Comparison of ENCODE assay signal across 8 cellular contexts in genomic region chr7:135662373-135663114, GRCh38. TPM values are rescaled to one million over a fixed set of nuclear protein-coding genes. Genes with fewer than 3 reads are reported as not detected.
A peak's percentile ranks its signal among the peaks of the same experiment; 100 is the strongest.
DNase-seq lines count a peak whose midpoint lies in the region; ATAC-seq and TF ChIP-seq lines count a peak whose summit lies in the region.

STMP1 (plus strand) TSS chr7:135662514.

- in situ Hi-C loops in GM13977 (cut with MboI; ENCODE audit: low pct_unique_long_range_greater_than_20kb, low sequenced_read_pairs, unreplicated experiment): no loop called here

- H3K4me3 ChIP-seq in adrenal gland (peak within 1 kb of the TSS; percentile 47 to 96 (median 72)), heart left ventricle (peak within 1 kb of the TSS; percentile 72 to 95 (median 86))

- no peaks in the 10 kb centered on the region for H3K27me3 ChIP-seq in adrenal gland
- H3K27me3 ChIP-seq in heart left ventricle: no peaks in the 10 kb centered on the region

- H3K36me3 ChIP-seq in adrenal gland (replicated peaks in 1 of 2) (no peaks in the 10 kb centered on the region), heart left ventricle (peaks cover 0 to 5% (median 0%) of the 10 kb centered on the region in 9 donors)

- 0 to 1% (median 0%) methylated on average over 24 to 60 of the region's 60 CpGs for WGBS in adrenal gland, 4 donors
- WGBS in heart left ventricle, 4 donors: 0 to 1% (median 1%) methylated on average over 31 to 60 of the region's 60 CpGs

- TF ChIP-seq CTCF in GM13977 (IDR thresholded peaks at IDR 0.05; ENCODE audit: extremely low read depth, insufficient read depth, missing control alignments) (peak; percentile 70), adrenal gland (IDR thresholded peaks at IDR 0.05) (peak in 4 of 6 experiments; percentile 66 to 94 (median 80)), heart left ventricle (IDR thresholded peaks at IDR 0.05) (peak in 8 of 12 donors; percentile 66 to 93 (median 83)), type B pancreatic cell (conservative IDR thresholded peaks at IDR 0.05) (peak; percentile 79)

- ATAC-seq in HG02852 (IDR thresholded peaks at IDR 0.05; ENCODE audit: unreplicated experiment) (peak; percentile 89), heart left ventricle (peak; percentile 97 to 99 (median 98))

- peaks cover 35% of the 10 kb centered on the region for H3K4me1 Mint-ChIP-seq in type B pancreatic cell (ENCODE audit: unreplicated experiment)

- H3K4me3 Mint-ChIP-seq in type B pancreatic cell: peak within 1 kb of the TSS; percentile 97

- TF ChIP-seq POLR2A in adrenal gland (IDR thresholded peaks at IDR 0.05): peak; percentile 87 to 94
- peak in 1 of 2 donors; percentile 94 for TF ChIP-seq POLR2A in heart left ventricle (IDR thresholded peaks at IDR 0.05)

- peaks cover 9 to 34% of the 10 kb centered on the region in 2 donors for H3K4me1 ChIP-seq in adrenal gland (replicated peaks in 1 of 2)
- H3K4me1 ChIP-seq in heart left ventricle: peaks cover 0 to 54% (median 21%) of the 10 kb centered on the region in 12 donors

- peak within 1 kb of the TSS; percentile 95 for H3K27ac Mint-ChIP-seq in type B pancreatic cell

- DNase-seq in GM13977 (ENCODE audit: low spot score): peak; percentile 95
- peak; percentile 49 for DNase-seq in NCI-H1436 treated with DMSO at 0.1 percent for 48 hours (lab: John Stamatoyannopoulos, UW)
- DNase-seq in T-helper 1 cell: peak; percentile 90 to 95 (median 95)
- DNase-seq in adrenal gland: peak; percentile 95 to 98 (median 98)
- DNase-seq in heart left ventricle: peak; percentile 97 to 99 (median 98)
- peak; percentile 91 to 99 (median 95) for DNase-seq in posterior cingulate gyrus
- DNase-seq in type B pancreatic cell (ENCODE audit: extremely low spot score, unreplicated experiment): peak; percentile 99

- no peaks in the 10 kb centered on the region for H3K27me3 Mint-ChIP-seq in type B pancreatic cell

- intact Hi-C loops in adrenal gland (cut with DNase I): no loop called here
- intact Hi-C loops in heart left ventricle (cut with DNase I): loop anchor here in 8 of 10 donors (1.0 to 10.0 kb wide), 8 partner anchors 132 to 350 kb away; partner anchors contain the start of gene MTPN (in 4 of the 8)
- intact Hi-C loops in posterior cingulate gyrus (cut with DNase I): loop anchor here (5.0 to 10.0 kb wide), 3 partner anchors 312 to 450 kb away; partner anchors contain the start of genes MTPN and WDR91

- H3K9me3 ChIP-seq in adrenal gland (replicated peaks in 1 of 3) (no peaks in the 10 kb centered on the region), heart left ventricle (no peaks in the 10 kb centered on the region)

- H3K27ac ChIP-seq in adrenal gland (peak within 1 kb of the TSS; percentile 88 to 98 (median 96)), heart left ventricle (peak within 1 kb of the TSS; percentile 69 to 97 (median 94))

- peaks cover 10% of the 10 kb centered on the region for H3K36me3 Mint-ChIP-seq in type B pancreatic cell

- H3K9me3 Mint-ChIP-seq in type B pancreatic cell: no peaks in the 10 kb centered on the region

RNA-seq across cellular contexts. Expression of gene STMP1, which starts in this region (rescaled TPM):
- total RNA-seq in adrenal gland (10 to 100 TPM; 20.8 to 48.6 (median 36.0) TPM), heart left ventricle (10 to 100 TPM; 14.7 to 34.7 (median 29.2) TPM), type B pancreatic cell (ENCODE audit: low replicate concordance) (58.2 and 61.1 TPM in 2 replicates)
- polyA plus RNA-seq in adrenal gland (10 to 100 TPM; 23.3 to 52.4 (median 25.9) TPM), heart left ventricle (10 to 100 TPM; 27.0 to 34.4 TPM)

Comparison
In these comparisons a context has a peak if more than half of its experiments do, and no peak if none do; other contexts are left out.
1. Peak in every context shown above with its lines: DNase-seq, ATAC-seq, H3K4me3 ChIP-seq and H3K27ac ChIP-seq.
2. DNase-seq: peak in every context shown above with its lines; median percentile 99 in type B pancreatic cell; 98 in adrenal gland; 98 in heart left ventricle; 95 in GM13977; 95 in T-helper 1 cell; 95 in posterior cingulate gyrus; 49 in NCI-H1436 treated with DMSO at 0.1 percent for 48 hours.
3. intact Hi-C loops: an anchor here in heart left ventricle (1.0 to 10.0 kb wide) and posterior cingulate gyrus (5.0 to 10.0 kb wide); none called in adrenal gland.